37 cellular contexts compared by ENCODE assay signal in the genomic region with DNA sequence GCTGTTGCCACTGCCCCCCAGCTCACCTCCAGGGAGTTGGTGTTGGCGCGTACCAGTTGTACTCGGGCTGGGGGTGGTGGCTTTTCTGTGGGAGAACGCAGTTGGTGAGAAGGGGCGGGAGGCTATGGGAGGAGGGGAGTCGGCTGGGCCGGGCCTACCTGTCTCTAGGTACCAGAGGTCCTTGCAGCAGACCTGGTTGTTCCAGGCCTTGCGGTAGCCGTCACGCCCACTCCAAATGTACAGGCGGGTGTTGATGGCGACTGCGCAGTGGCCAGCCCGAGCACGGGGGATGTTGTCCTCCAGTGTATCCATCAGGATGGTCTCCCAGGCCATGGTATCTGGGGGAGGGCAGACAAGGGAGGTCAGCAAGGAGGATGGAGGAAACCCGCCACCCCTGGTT. TPM values are rescaled to one million over a fixed set of nuclear protein-coding genes. Genes with fewer than 3 reads are reported as not detected.
DNase-seq lines count a peak whose midpoint lies in the region; ATAC-seq, FAIRE-seq and TF ChIP-seq lines count a peak whose summit lies in the region.
"Had no signal": no experiment of that assay in that cellular context is flagged by ENCODE, and none has a peak within 500 bp of the region (broad histone marks: within the 10 kb centered on the region; RNA-seq: fewer than 3 reads in every experiment).

No MANE protein-coding gene starts in this region.

- peaks cover 5 to 9% of the 10 kb centered on the region in 2 experiments for H3K79me1 ChIP-seq in IMR-90 (ENCODE audit: low read depth in 1 of 2, low read length in 2 of 2)

- H3K4ac ChIP-seq in IMR-90 (ENCODE audit: low read depth, low read length), result no peak overlapping the region

- H3K27me3 ChIP-seq in IMR-90 (ENCODE audit: control insufficient read depth, insufficient read depth, low read length), result no peaks in the 10 kb centered on the region
- no peaks in the 10 kb centered on the region for H3K27me3 ChIP-seq in astrocyte (ENCODE audit: insufficient read depth, low read length)
- no peaks in the 10 kb centered on the region for H3K27me3 ChIP-seq in spleen (replicated peaks in 1 of 7)
- H3K27me3 ChIP-seq in H7 (ENCODE audit: control insufficient read depth, insufficient read depth, low read length), result no peaks in the 10 kb centered on the region
- H3K27me3 ChIP-seq: BE2C had no signal

- no peak overlapping the region for H2BK120ac ChIP-seq in IMR-90 (ENCODE audit: low read depth, low read length)

- peaks cover 7% of the 10 kb centered on the region for H3K36me3 Mint-ChIP-seq in astrocyte (ENCODE audit: low read depth, unreplicated experiment)

- no peak overlapping the region for H4K5ac ChIP-seq in IMR-90 (ENCODE audit: low read depth, low read length)

- no peak overlapping the region for H2BK20ac ChIP-seq in IMR-90 (ENCODE audit: low read depth, low read length)

- no peak overlapping the region for H3K23ac ChIP-seq in IMR-90 (ENCODE audit: low read depth, low read length)

- H3K36me3 ChIP-seq in HEK293 (ENCODE audit: control insufficient read depth in 2 of 2, insufficient read depth in 1 of 2, low read length in 2 of 2), result peaks cover 39 to 100% of the 10 kb centered on the region in 2 experiments
- H3K36me3 ChIP-seq in IMR-90 (ENCODE audit: control insufficient read depth, insufficient read depth, low read length), result peaks cover 81% of the 10 kb centered on the region
- peaks cover 5% of the 10 kb centered on the region for H3K36me3 ChIP-seq in astrocyte (ENCODE audit: insufficient read depth, low read length)
- H3K36me3 ChIP-seq in spleen, result peaks cover 8 to 99% (median 89%) of the 10 kb centered on the region in 6 donors
- H3K36me3 ChIP-seq in H7 (replicated peaks; ENCODE audit: control insufficient read depth, insufficient read depth, low read length), result peaks cover 57% of the 10 kb centered on the region

- in situ Hi-C loops in IMR-90 (cut with MboI; ENCODE audit: low sequenced_read_pairs), result loop anchor here (10.0 kb wide), 1 partner anchor 195 kb away; a partner anchor contains a TSS

- DNase-seq in IMR-90, result no peak
- no peak for DNase-seq in astrocyte (ENCODE audit: low read depth)
- peak; percentile 71 for DNase-seq in spleen
- DNase-seq in DMS153 treated with DMSO at 0.1 percent for 48 hours (lab: John Stamatoyannopoulos, UW; ENCODE audit: unreplicated experiment), result no peak
- DNase-seq in iPS-NIHi7 (ENCODE audit: extremely low spot score), result no peak
- DNase-seq in GM10248 (ENCODE audit: extremely low spot score), result no peak
- DNase-seq in H7, result no peak
- DNase-seq: 8988T; ACHN; AML-193; BE2C; C1 segment of cervical spinal cord; Caco-2; Calu3; CD4-positive, alpha-beta T cell; CD4-positive, CD25-positive, alpha-beta regulatory T cell; CD8-positive, alpha-beta memory T cell; CD8-positive, alpha-beta T cell; COR-L47; DMS 273 treated with DMSO at 0.1 percent for 48 hours; DMS153; DMS53; DMS79; DMS79 treated with DMSO at 0.1 percent for 48 hours; DND-41; EL had no signal

- H2AFZ ChIP-seq in IMR-90 (replicated peaks; ENCODE audit: low read length, poor library complexity) (no peak overlapping the region), astrocyte (ENCODE audit: low read depth, low read length) (no peak overlapping the region)

- no peaks in the 10 kb centered on the region for H3K9me3 ChIP-seq in HEK293 (ENCODE audit: control insufficient read depth, insufficient read depth, low read depth, low read length)
- H3K9me3 ChIP-seq in IMR-90 (ENCODE audit: control insufficient read depth, insufficient read depth, low read length), result no peaks in the 10 kb centered on the region
- H3K9me3 ChIP-seq in astrocyte (ENCODE audit: insufficient read depth, low read depth, low read length), result no peaks in the 10 kb centered on the region
- no peaks in the 10 kb centered on the region for H3K9me3 ChIP-seq in spleen
- H3K9me3 ChIP-seq: A549; BE2C; BLaER1; BLaER1 treated with 17β-estradiol and CSF1 and Interleukin-3, amounts not matched to agents 10 nM and 100 nM; Caco-2 had no signal

- FAIRE-seq in astrocyte (lab: Jason Lieb, UNC), result no peak
- FAIRE-seq: A204.1, A549, D721Med had no signal

- TF ChIP-seq POLR2A in IMR-90 (IDR thresholded peaks at IDR 0.05; ENCODE audit: low read depth, low read length) (no peak), spleen (IDR thresholded peaks at IDR 0.05) (no peak)

- H3K27ac ChIP-seq in HEK293 (ENCODE audit: extremely low read depth, low read depth, low read length), result no peak overlapping the region
- H3K27ac ChIP-seq in IMR-90 (ENCODE audit: insufficient read depth, low read length), result no peak overlapping the region
- no peak overlapping the region for H3K27ac ChIP-seq in astrocyte (ENCODE audit: low read depth, low read length)
- no peak overlapping the region for H3K27ac ChIP-seq in spleen
- H3K27ac ChIP-seq: 22Rv1; A549; BLaER1; BLaER1 treated with 17β-estradiol and CSF1 and Interleukin-3, amounts not matched to agents 10 nM and 100 nM; C4-2B had no signal

- H2AK5ac ChIP-seq in IMR-90 (ENCODE audit: low read depth, low read length), result no peak overlapping the region

- no peak overlapping the region for H3K14ac ChIP-seq in IMR-90 (replicated peaks; ENCODE audit: low read depth, low read length)

- no peak for ATAC-seq in IMR-90 (ENCODE audit: low read depth)
- ATAC-seq: A549; CD8-positive, alpha-beta T cell had no signal

- WGBS in IMR-90 (ENCODE audit: extremely low coverage in 2 of 2, insufficient read length in 1 of 2), 2 experiments, result 80% methylated on average over 3 of the region's 16 CpGs; no CpG with 5 or more reads in 1 of the 2 experiments
- WGBS in spleen, 5 donors, result 92 to 98% (median 96%) methylated on average over 7 to 16 of the region's 16 CpGs

- BruUV-seq in IMR-90 (replicated peaks; lab: Mats Ljungman, UMichigan), result TSS peak; percentile 40

- intact Hi-C loops in IMR-90 (cut with micrococcal nuclease), result no loop called here
- intact Hi-C loops in spleen (cut with DNase I; ENCODE audit: low total_unique reads), result no loop called here

- H2AK9ac ChIP-seq in IMR-90 (replicated peaks; ENCODE audit: low read depth, low read length, poor library complexity), result no peak overlapping the region

- H4K8ac ChIP-seq in IMR-90 (ENCODE audit: low read depth in 2 of 2, low read length in 2 of 2), result no peak overlapping the region

- H3K4me2 ChIP-seq in IMR-90 (ENCODE audit: low read depth, low read length), result no peak overlapping the region
- H3K4me2 ChIP-seq in astrocyte (ENCODE audit: low read length), result no peak overlapping the region
- H3K4me2 ChIP-seq: A549; BLaER1; BLaER1 treated with 17β-estradiol and CSF1 and Interleukin-3, amounts not matched to agents 10 nM and 100 nM had no signal

- H3K4me1 ChIP-seq in HEK293 (ENCODE audit: control insufficient read depth, insufficient read depth, low read length), result no peaks in the 10 kb centered on the region
- no peaks in the 10 kb centered on the region for H3K4me1 ChIP-seq in IMR-90 (ENCODE audit: control insufficient read depth, insufficient read depth, low read length)
- no peaks in the 10 kb centered on the region for H3K4me1 ChIP-seq in astrocyte (ENCODE audit: insufficient read depth, low read length)
- peaks cover 0 to 18% (median 3%) of the 10 kb centered on the region in 6 donors for H3K4me1 ChIP-seq in spleen
- H3K4me1 ChIP-seq: A549, BE2C, Caco-2 had no signal

- H3K9me3 Mint-ChIP-seq in astrocyte (ENCODE audit: unreplicated experiment), result no peaks in the 10 kb centered on the region
- H3K9me3 Mint-ChIP-seq: CD4-positive, alpha-beta T cell; CD8-positive, alpha-beta memory T cell; CD8-positive, alpha-beta T cell had no signal

- H2BK5ac ChIP-seq in IMR-90 (ENCODE audit: low read depth, low read length, poor library complexity, severe bottlenecking), result no peak overlapping the region

- H4K20me1 ChIP-seq in IMR-90 (ENCODE audit: insufficient read depth, low read length), result peaks cover 25% of the 10 kb centered on the region
- peaks cover 43% of the 10 kb centered on the region for H4K20me1 ChIP-seq in astrocyte (ENCODE audit: insufficient read depth, low read length)

- CTCF ChIA-PET in HEK293 (lab: Yijun Ruan, JAX), result interaction anchor here (2.9 kb wide), 1 partner anchor 13 kb away, joined by 10 read pairs; no protein-coding TSS in a partner anchor
- CTCF ChIA-PET in IMR-90 (lab: Yijun Ruan, JAX), result no interaction called here
- CTCF ChIA-PET in GM10248 (lab: Yijun Ruan, JAX), result interaction anchor here (14.3 kb wide), 1 partner anchor 11 kb away, joined by 137 read pairs; a partner anchor contains a TSS

- H3K79me2 ChIP-seq in astrocyte (ENCODE audit: insufficient read depth, low read length), result peaks cover 45% of the 10 kb centered on the region

- TF ChIP-seq RAD21 in IMR-90 (IDR thresholded peaks at IDR 0.05; ENCODE audit: low read length), result no peak

- no peaks in the 10 kb centered on the region for H3K4me1 Mint-ChIP-seq in astrocyte (ENCODE audit: low read depth, unreplicated experiment)
- H3K4me1 Mint-ChIP-seq: B cell, CD14-positive monocyte had no signal

- dilution Hi-C loops in IMR-90 (cut with HindIII; ENCODE audit: low sequenced_read_pairs, unreplicated experiment), result no loop called here

- no peak overlapping the region for H3K4me3 Mint-ChIP-seq in astrocyte (ENCODE audit: unreplicated experiment)
- H3K4me3 Mint-ChIP-seq: B cell; CD14-positive monocyte; CD4-positive, alpha-beta memory T cell; CD4-positive, alpha-beta T cell; CD4-positive, CD25-positive, alpha-beta regulatory T cell; CD8-positive, alpha-beta memory T cell; CD8-positive, alpha-beta T cell had no signal

- H3K9me1 ChIP-seq in IMR-90 (ENCODE audit: insufficient read depth, low read length), result no peaks in the 10 kb centered on the region

- no peaks in the 10 kb centered on the region for H3K27me3 Mint-ChIP-seq in astrocyte (ENCODE audit: low read depth, unreplicated experiment)
- H3K27me3 Mint-ChIP-seq: B cell; CD4-positive, alpha-beta memory T cell; CD4-positive, alpha-beta T cell; CD4-positive, CD25-positive, alpha-beta regulatory T cell; CD8-positive, alpha-beta memory T cell had no signal

- H3K27ac Mint-ChIP-seq in astrocyte (ENCODE audit: unreplicated experiment), result peak overlapping the region; percentile 66
- H3K27ac Mint-ChIP-seq: B cell; CD4-positive, alpha-beta T cell; CD4-positive, CD25-positive, alpha-beta regulatory T cell; CD8-positive, alpha-beta memory T cell; CD8-positive, alpha-beta T cell had no signal

- no peak overlapping the region for H3K18ac ChIP-seq in IMR-90 (ENCODE audit: low read depth, low read length)

- no peak overlapping the region for H4K91ac ChIP-seq in IMR-90 (ENCODE audit: insufficient read depth, low read depth, low read length)

- H2BK15ac ChIP-seq in IMR-90 (ENCODE audit: low read depth, low read length), result no peak overlapping the region

- H3K9ac ChIP-seq in IMR-90 (ENCODE audit: low read depth, low read length) (no peak overlapping the region), astrocyte (ENCODE audit: low read length) (no peak overlapping the region)
- H3K9ac ChIP-seq: BLaER1; BLaER1 treated with 17β-estradiol and CSF1 and Interleukin-3, amounts not matched to agents 10 nM and 100 nM had no signal

- POLR2A ChIA-PET in HEK293 (lab: Yijun Ruan, JAX) (no interaction called here), IMR-90 (lab: Charles Lee; ENCODE audit: unreplicated experiment) (no interaction called here), GM10248 (lab: Yijun Ruan, JAX) (no interaction called here)

- no peak overlapping the region for H3K56ac ChIP-seq in IMR-90 (ENCODE audit: extremely low read depth, insufficient read depth, low read length)

- no peak overlapping the region for H3K4me3 ChIP-seq in HEK293 (ENCODE audit: low read depth, low read length)
- H3K4me3 ChIP-seq in IMR-90 (ENCODE audit: insufficient read depth, low read depth, low read length), result no peak overlapping the region
- H3K4me3 ChIP-seq in astrocyte (ENCODE audit: insufficient read depth, low read depth, low read length), result no peak overlapping the region
- no peak overlapping the region for H3K4me3 ChIP-seq in spleen
- H3K4me3 ChIP-seq in H7 (ENCODE audit: insufficient read depth, low read depth, low read length), result no peak overlapping the region
- H3K4me3 ChIP-seq: A549; BLaER1; BLaER1 treated with 17β-estradiol and CSF1 and Interleukin-3, amounts not matched to agents 10 nM and 100 nM had no signal

- TF ChIP-seq CTCF in HEK293 (tag by site-specific recombination; IDR thresholded peaks at IDR 0.05) (no peak), IMR-90 (conservative IDR thresholded peaks at IDR 0.05; ENCODE audit: low read depth, low read length) (no peak), astrocyte (IDR thresholded peaks at IDR 0.05; ENCODE audit: insufficient read depth, low read depth, low read length) (no peak), spleen (IDR thresholded peaks at IDR 0.05 in 8 of 11, conservative IDR thresholded peaks at IDR 0.05 in 3 of 11) (no peak), GM10248 (IDR thresholded peaks at IDR 0.05; ENCODE audit: control extremely low read depth, extremely low read depth, low read depth, missing control alignments) (no peak)

RNA-seq across cellular contexts. Expression of a gene that starts 11.5 kb away (rescaled TPM):
- 3.2 and 4.4 TPM in 2 replicates for total RNA-seq in IMR-90 (2012; rRNA removed)
- 17.6 and 19.0 TPM in 2 replicates for polyA plus RNA-seq in IMR-90 (2012; rRNA removed)
- 12.9 and 16.8 TPM in 2 replicates for polyA plus RNA-seq in IMR-90 (2012; cell fraction: cytosol; rRNA removed)
- 21.4 and 46.2 TPM in 2 replicates for polyA plus RNA-seq in IMR-90 (2012; cell fraction: nucleus; rRNA removed; ENCODE audit: low replicate concordance)
- total RNA-seq in astrocyte, result 58.1 and 61.2 TPM in 2 replicates
- 10 to 100 TPM; 50.6 to 86.5 (median 62.1) TPM for total RNA-seq in spleen
- polyA plus RNA-seq in spleen, result 10 to 100 TPM in 2 of 3 donors, 1 to 10 TPM in 1; 9.5 to 22.7 (median 11.4) TPM
- total RNA-seq in H7 (2014; rRNA removed; shearing (Covaris generic)), result 64.9 and 70.0 TPM in 2 replicates

RNA-seq across cellular contexts. Expression of a gene that starts 12.5 kb away (rescaled TPM):
- total RNA-seq in IMR-90 (2012; rRNA removed) (2.8 and 3.4 TPM in 2 replicates), astrocyte (8.6 and 10.6 TPM in 2 replicates), spleen (10 to 100 TPM in 1 of 7 donors, 1 to 10 TPM in 6; 2.0 to 12.2 (median 6.2) TPM)
- polyA plus RNA-seq in IMR-90 (2012; rRNA removed) (6.2 and 6.3 TPM in 2 replicates), spleen (1 to 10 TPM; 3.3 to 7.4 (median 4.9) TPM)
- polyA plus RNA-seq in IMR-90 (2012; cell fraction: cytosol; rRNA removed), result 4.8 and 12.1 TPM in 2 replicates
- 3.3 and 9.5 TPM in 2 replicates for polyA plus RNA-seq in IMR-90 (2012; cell fraction: nucleus; rRNA removed; ENCODE audit: low replicate concordance)
- total RNA-seq in H7 (2014; rRNA removed; shearing (Covaris generic)), result 8.8 and 9.5 TPM in 2 replicates

RNA-seq across cellular contexts. Expression of a gene that starts 15.6 kb away (rescaled TPM):
- total RNA-seq in IMR-90 (2012; rRNA removed) (0.18 TPM in 1 of 2 replicates, not detected in the other), astrocyte (1.7 and 2.2 TPM in 2 replicates), spleen (100 to 1,000 TPM in 1 of 7 donors, 10 to 100 TPM in 6; 42.0 to 105 (median 63.6) TPM)
- polyA plus RNA-seq in IMR-90 (2012; rRNA removed) (0.10 and 0.15 TPM in 2 replicates), spleen (10 to 100 TPM; 44.3 to 91.3 (median 47.9) TPM)
- 0.13 TPM in 1 of 2 replicates, not detected in the other for polyA plus RNA-seq in IMR-90 (2012; cell fraction: cytosol; rRNA removed)
- polyA plus RNA-seq in IMR-90 (2012; cell fraction: nucleus; rRNA removed; ENCODE audit: low replicate concordance), result 0.35 and 0.52 TPM in 2 replicates
- total RNA-seq in H7 (2014; rRNA removed; shearing (Covaris generic)), result 17.9 and 18.3 TPM in 2 replicates
- polyA plus RNA-seq: A549; CD8-positive, alpha-beta memory T cell had no signal

RNA-seq across cellular contexts. Expression of a gene that starts 25.2 kb away (rescaled TPM):
- 98.6 and 118 TPM in 2 replicates for total RNA-seq in IMR-90 (2012; rRNA removed)
- 150 and 172 TPM in 2 replicates for polyA plus RNA-seq in IMR-90 (2012; rRNA removed)
- polyA plus RNA-seq in IMR-90 (2012; cell fraction: cytosol; rRNA removed), result 86.7 and 192 TPM in 2 replicates
- polyA plus RNA-seq in IMR-90 (2012; cell fraction: nucleus; rRNA removed; ENCODE audit: low replicate concordance), result 176 and 320 TPM in 2 replicates
- total RNA-seq in astrocyte, result 134 and 144 TPM in 2 replicates
- total RNA-seq in spleen, result 10 to 100 TPM; 56.4 to 89.1 (median 85.5) TPM
- 100 to 1,000 TPM; 123 to 174 (median 168) TPM for polyA plus RNA-seq in spleen
- total RNA-seq in H7 (2014; rRNA removed; shearing (Covaris generic)), result 86.7 and 97.4 TPM in 2 replicates

RNA-seq across cellular contexts. Expression of a gene that starts 34.0 kb away (rescaled TPM):
- total RNA-seq in IMR-90 (2012; rRNA removed) (0.18 and 0.28 TPM in 2 replicates), astrocyte (3.9 and 4.3 TPM in 2 replicates), spleen (100 to 1,000 TPM; 176 to 317 (median 236) TPM)
- polyA plus RNA-seq in IMR-90 (2012; rRNA removed) (0.72 and 0.79 TPM in 2 replicates), spleen (100 to 1,000 TPM; 297 to 713 (median 635) TPM)
- polyA plus RNA-seq in IMR-90 (2012; cell fraction: cytosol; rRNA removed), result 0.11 and 0.22 TPM in 2 replicates
- 3.0 and 7.9 TPM in 2 replicates for polyA plus RNA-seq in IMR-90 (2012; cell fraction: nucleus; rRNA removed; ENCODE audit: low replicate concordance)
- total RNA-seq in H7 (2014; rRNA removed; shearing (Covaris generic)), result 39.4 and 51.3 TPM in 2 replicates
